In genomic region chr13:32595306-32595705, GRCh38 we compare ENCODE assay signal across 24 cellular contexts. TPM values are rescaled to one million over a fixed set of nuclear protein-coding genes. Genes with fewer than 3 reads are reported as not detected.
DNase-seq lines count a peak whose midpoint lies in the region; ATAC-seq, FAIRE-seq and TF ChIP-seq lines count a peak whose summit lies in the region.
"Had no signal": no experiment of that assay in that cellular context is flagged by ENCODE, and none has a peak within 500 bp of the region (broad histone marks: within the 10 kb centered on the region; RNA-seq: fewer than 3 reads in every experiment).

No MANE protein-coding gene starts in this region.

- H3K4me1 ChIP-seq in GM12878 (ENCODE audit: control insufficient read depth, insufficient read depth, low read length) (no peaks in the 10 kb centered on the region), mesenchymal stem cell (ENCODE audit: control insufficient read depth, insufficient read depth, low read depth, low read length) (no peaks in the 10 kb centered on the region)
- H3K4me1 ChIP-seq: A549 had no signal

- RAD21 ChIA-PET in GM12878 (lab: Charles Lee; ENCODE audit: unreplicated experiment), result interaction anchor here (1.0 kb wide), 1 partner anchor 55 kb away, joined by 4 read pairs; no protein-coding TSS in a partner anchor

- H3K36me3 ChIP-seq in GM12878 (ENCODE audit: control insufficient read depth in 2 of 2, insufficient read depth in 2 of 2, low read length in 1 of 2) (no peaks in the 10 kb centered on the region), mesenchymal stem cell (ENCODE audit: control insufficient read depth in 1 of 2, insufficient read depth in 2 of 2, low read depth in 1 of 2, low read length in 2 of 2) (no peaks in the 10 kb centered on the region)

- BruUV-seq in GM12878 (replicated peaks; lab: Mats Ljungman, UMichigan), result TSS peak; percentile 14

- H3K4me3 ChIP-seq in GM12878 (no peak overlapping the region), mesenchymal stem cell (ENCODE audit: insufficient read depth in 1 of 2, low read depth in 1 of 2, low read length in 2 of 2) (no peak overlapping the region)
- H3K4me3 ChIP-seq: A549; BLaER1 treated with 17β-estradiol and CSF1 and Interleukin-3, amounts not matched to agents 10 nM and 100 nM had no signal

- H2AFZ ChIP-seq in GM12878 (ENCODE audit: control insufficient read depth, low read depth, low read length), result no peak overlapping the region
- H2AFZ ChIP-seq in mesenchymal stem cell (ENCODE audit: low read depth, low read length), result no peak overlapping the region

- SMC1A ChIA-PET in GM12878 (lab: Charles Lee; ENCODE audit: uncharacterized antibody, unreplicated experiment), result interaction anchor here (1.1 kb wide), 1 partner anchor 8 kb away, joined by 3 read pairs; no protein-coding TSS in a partner anchor

- no peak overlapping the region for H2BK15ac ChIP-seq in mesenchymal stem cell (ENCODE audit: low read depth, poor library complexity, severe bottlenecking)

- TF ChIP-seq EP300 in GM12878 (IDR thresholded peaks at IDR 0.05; ENCODE audit: borderline replicate concordance in 1 of 2, control insufficient read depth in 1 of 2, low read depth in 2 of 2, low read length in 2 of 2), result no peak

- CTCF ChIA-PET in GM12878 (lab: Yijun Ruan, JAX), result interaction anchor here (0.7 to 1.9 kb wide), 5 partner anchors 8 to 423 kb away, joined by 3 to 11 read pairs (median 4); no protein-coding TSS in a partner anchor

- WGBS in GM12878 (ENCODE audit: insufficient coverage, insufficient replicate concordance, low lambda C conversion rate, missing lambda C conversion rate), result 69% methylated on average over 2 of the region's 2 CpGs
- 71% methylated on average over 1 of the region's 2 CpGs for WGBS in mesenchymal stem cell

- no peak overlapping the region for H3K4ac ChIP-seq in mesenchymal stem cell (ENCODE audit: low read depth in 1 of 2, low read length in 2 of 2)

- intact Hi-C loops in GM12878 (cut with micrococcal nuclease; ENCODE audit: unreplicated experiment), result no loop called here

- no peaks in the 10 kb centered on the region; the same call in 1 of the 3 replicates for H3K9me3 ChIP-seq in GM12878 (replicated peaks; ENCODE audit: control insufficient read depth, insufficient read depth, low read length)
- H3K9me3 ChIP-seq in mesenchymal stem cell (ENCODE audit: control insufficient read depth, low read length), result peaks cover 6% of the 10 kb centered on the region
- H3K9me3 ChIP-seq: A549 had no signal

- POLR2A ChIA-PET in GM12878 (lab: Charles Lee), result no interaction called here

- no peaks in the 10 kb centered on the region for H4K20me1 ChIP-seq in GM12878 (ENCODE audit: control insufficient read depth, insufficient read depth)

- H3K18ac ChIP-seq in mesenchymal stem cell (ENCODE audit: low read depth in 1 of 2, low read length in 2 of 2), result no peak overlapping the region

- H3K23ac ChIP-seq in mesenchymal stem cell (ENCODE audit: low read length in 2 of 2), result no peak overlapping the region

- no peak for TF ChIP-seq RAD21 in GM12878 (IDR thresholded peaks at IDR 0.05; ENCODE audit: insufficient read depth, low read depth, low read length)

- no peak overlapping the region for H2AK5ac ChIP-seq in mesenchymal stem cell (ENCODE audit: low read length, severe bottlenecking)

- FAIRE-seq in D721Med (lab: Jason Lieb, UNC), result peak; percentile 32
- no peak for FAIRE-seq in GM12878 (lab: Jason Lieb, UNC)
- FAIRE-seq: A549, G401.6, GM12892, GM18507 had no signal

- H2BK12ac ChIP-seq in mesenchymal stem cell (ENCODE audit: low read length in 2 of 2), result no peak overlapping the region

- no peak overlapping the region for H3K9ac ChIP-seq in GM12878 (ENCODE audit: control insufficient read depth, insufficient read depth, low read length)
- no peak overlapping the region for H3K9ac ChIP-seq in mesenchymal stem cell (ENCODE audit: low read length)
- H3K9ac ChIP-seq: BLaER1 treated with 17β-estradiol and CSF1 and Interleukin-3, amounts not matched to agents 10 nM and 100 nM had no signal

- H3K4me2 ChIP-seq in GM12878 (ENCODE audit: control insufficient read depth, insufficient read depth) (no peak overlapping the region), mesenchymal stem cell (ENCODE audit: low read length, poor library complexity, severe bottlenecking) (no peak overlapping the region)
- H3K4me2 ChIP-seq: A549; BLaER1 treated with 17β-estradiol and CSF1 and Interleukin-3, amounts not matched to agents 10 nM and 100 nM had no signal

- H3K14ac ChIP-seq in mesenchymal stem cell (ENCODE audit: low read length in 2 of 2), result no peak overlapping the region

- TF ChIP-seq CTCF in D721Med (IDR thresholded peaks at IDR 0.05; ENCODE audit: insufficient read depth, missing control alignments) (no peak), GM12878 (IDR thresholded peaks at IDR 0.05 in 2 of 3, conservative IDR thresholded peaks at IDR 0.05 in 1 of 3; ENCODE audit: control insufficient read depth in 2 of 3, extremely low read depth in 1 of 3, insufficient read depth in 1 of 3, low read depth in 3 of 3, low read length in 3 of 3) (no peak)

- no peak overlapping the region for H4K8ac ChIP-seq in mesenchymal stem cell (ENCODE audit: low read length)

- ATAC-seq in GM12878 (no peak), GM21529 (IDR thresholded peaks at IDR 0.05; ENCODE audit: unreplicated experiment) (no peak)
- ATAC-seq: A549; CD8-positive, alpha-beta T cell had no signal

- no peak overlapping the region for H3K27ac ChIP-seq in GM12878 (ENCODE audit: control insufficient read depth, insufficient read depth)
- no peak overlapping the region for H3K27ac ChIP-seq in mesenchymal stem cell (ENCODE audit: low read length, poor library complexity, severe bottlenecking)
- H3K27ac ChIP-seq: 22Rv1; A549; BLaER1 treated with 17β-estradiol and CSF1 and Interleukin-3, amounts not matched to agents 10 nM and 100 nM; C4-2B had no signal

- no peak for DNase-seq in D721Med (ENCODE audit: insufficient read length, low spot score)
- DNase-seq in GM12878 (ENCODE audit: low read depth, low spot score), result no peak
- DNase-seq in mesenchymal stem cell, result peak; percentile 13
- DNase-seq in EL, result no peak
- no peak for DNase-seq in cerebellum (ENCODE audit: low spot score)
- DNase-seq: AML-193; Caco-2; Calu3; CD4-positive, alpha-beta T cell; CD8-positive, alpha-beta T cell; DMS 273 treated with DMSO at 0.1 percent for 48 hours; DMS153; DMS53; DMS79; DND-41; GF-D8 had no signal

- TF ChIP-seq POLR2A in GM12878 (IDR thresholded peaks at IDR 0.05; ENCODE audit: low read depth, low read length), result no peak

- H2BK5ac ChIP-seq in mesenchymal stem cell (ENCODE audit: low read depth, low read length, poor library complexity, severe bottlenecking), result no peak overlapping the region

- H3K27me3 ChIP-seq in GM12878 (replicated peaks in 1 of 2; ENCODE audit: control insufficient read depth in 2 of 2, insufficient read depth in 2 of 2, low read length in 1 of 2), result no peaks in the 10 kb centered on the region
- no peaks in the 10 kb centered on the region for H3K27me3 ChIP-seq in mesenchymal stem cell (ENCODE audit: control insufficient read depth in 1 of 2, insufficient read depth in 1 of 2, low read length in 2 of 2)
- H3K27me3 ChIP-seq: BLaER1 treated with 17β-estradiol and CSF1 and Interleukin-3, amounts not matched to agents 10 nM and 100 nM had no signal

- no peaks in the 10 kb centered on the region for H3K79me1 ChIP-seq in mesenchymal stem cell (replicated peaks; ENCODE audit: low read length, poor library complexity, severe bottlenecking)

- no peak overlapping the region for H2BK120ac ChIP-seq in mesenchymal stem cell (ENCODE audit: low read depth, low read length)

- H4K91ac ChIP-seq in mesenchymal stem cell (ENCODE audit: low read length), result no peak overlapping the region

- peaks cover 84% of the 10 kb centered on the region for H3K79me2 ChIP-seq in GM12878 (ENCODE audit: control insufficient read depth, insufficient read depth, low read length)

- in situ Hi-C loops in GM12878 (cut with MboI), result loop anchor here (25.0 kb wide), 1 partner anchor 1117 kb away; no protein-coding TSS in a partner anchor

RNA-seq across cellular contexts. Expression of gene PDS5B, which starts 9.1 kb away (rescaled TPM):
- total RNA-seq in GM12878 (2013; cell fraction: nucleolus; rRNA removed), result 168 and 176 TPM in 2 replicates
- total RNA-seq in GM12878 (2014; rRNA removed), result 24.4 and 29.0 TPM in 2 replicates
- 45.2 and 50.4 TPM in 2 replicates for total RNA-seq in GM12878 (2014; rRNA removed; fragmentation: Illumina TruSeq; extraction: Trizol)
- 46.2 and 55.3 TPM in 2 replicates for total RNA-seq in GM12878 (2021)
- 10.7 TPM for polyA plus RNA-seq in GM12878 (2011; ENCODE audit: low read depth)
- polyA plus RNA-seq in GM12878 (2011; rRNA removed), result 23.0 and 35.2 TPM in 2 replicates
- 9.7 and 10.6 TPM in 2 replicates for polyA plus RNA-seq in GM12878 (2011; cell fraction: cytosol; rRNA removed)
- 22.9 and 28.0 TPM in 2 replicates for polyA plus RNA-seq in GM12878 (2011; cell fraction: nucleus; rRNA removed)
- polyA plus RNA-seq in GM12878 (2012), result 17.3 and 20.2 TPM in 2 replicates
- polyA plus RNA-seq in GM12878 (2014; fragmentation: Illumina TruSeq; extraction: Trizol), result 48.7 and 57.5 TPM in 2 replicates
- 10 to 100 TPM; 15.4 to 16.0 TPM for polyA plus RNA-seq in GM12878 (2014; fragmentation: Nextera tagmentation; extraction: Ambion mirVana)
- 18.8 and 20.9 TPM in 2 replicates for polyA plus RNA-seq in GM12878 (2014; rRNA removed)
- polyA plus RNA-seq in GM12878 (2016; fragmentation: Nextera tagmentation; extraction: Ambion mirVana), result 10 to 100 TPM; 37.0 to 38.1 TPM
- polyA minus RNA-seq in GM12878 (2011; rRNA and poly(A)+ RNA removed), result 33.7 and 44.0 TPM in 2 replicates
- 15.8 and 22.6 TPM in 2 replicates for polyA minus RNA-seq in GM12878 (2011; cell fraction: cytosol; rRNA and poly(A)+ RNA removed)
- polyA minus RNA-seq in GM12878 (2011; cell fraction: nucleus; rRNA and poly(A)+ RNA removed), result 46.8 and 87.6 TPM in 2 replicates
- 30.1 TPM for polyA plus RNA-seq in mesenchymal stem cell (2013, experiment 1 of 2)
- polyA plus RNA-seq in mesenchymal stem cell (2013, experiment 2 of 2), result 27.3 TPM
- total RNA-seq in cerebellum, result 125 TPM

RNA-seq across cellular contexts. Expression of gene N4BP2L2, which starts 56.7 kb away (rescaled TPM):
- total RNA-seq in GM12878 (2013; cell fraction: nucleolus; rRNA removed), result 523 and 578 TPM in 2 replicates
- total RNA-seq in GM12878 (2014; rRNA removed) (48.7 and 69.2 TPM in 2 replicates), GM12878 (2014; rRNA removed; fragmentation: Illumina TruSeq; extraction: Trizol) (81.2 and 87.8 TPM in 2 replicates), GM12878 (2021) (49.3 and 56.2 TPM in 2 replicates), cerebellum (172 TPM)
- 24.2 TPM for polyA plus RNA-seq in GM12878 (2011; ENCODE audit: low read depth)
- polyA plus RNA-seq in GM12878 (2011; rRNA removed) (87.1 and 152 TPM in 2 replicates), GM12878 (2014; fragmentation: Illumina TruSeq; extraction: Trizol) (62.6 and 89.4 TPM in 2 replicates), GM12878 (2014; fragmentation: Nextera tagmentation; extraction: Ambion mirVana) (10 to 100 TPM; 41.7 to 59.8 TPM), GM12878 (2014; rRNA removed) (42.7 and 48.4 TPM in 2 replicates), GM12878 (2016; fragmentation: Nextera tagmentation; extraction: Ambion mirVana) (10 to 100 TPM; 72.3 to 74.8 TPM)
- 19.5 and 20.2 TPM in 2 replicates for polyA plus RNA-seq in GM12878 (2011; cell fraction: cytosol; rRNA removed)
- 48.6 and 56.5 TPM in 2 replicates for polyA plus RNA-seq in GM12878 (2011; cell fraction: nucleus; rRNA removed)
- 47.3 and 52.6 TPM in 2 replicates for polyA plus RNA-seq in GM12878 (2012)
- polyA minus RNA-seq in GM12878 (2011; rRNA and poly(A)+ RNA removed), result 26.3 and 46.2 TPM in 2 replicates
- polyA minus RNA-seq in GM12878 (2011; cell fraction: cytosol; rRNA and poly(A)+ RNA removed), result 12.2 and 12.4 TPM in 2 replicates
- polyA minus RNA-seq in GM12878 (2011; cell fraction: nucleus; rRNA and poly(A)+ RNA removed), result 30.8 and 47.7 TPM in 2 replicates
- 57.8 TPM for polyA plus RNA-seq in mesenchymal stem cell (2013, experiment 1 of 2)
- 57.0 TPM for polyA plus RNA-seq in mesenchymal stem cell (2013, experiment 2 of 2)
